In genomic region chr2:198518935-198519334, GRCh38 we compare ENCODE assay signal across 23 cellular contexts.
A peak's percentile ranks its signal among the peaks of the same experiment; 100 is the strongest.
DNase-seq lines count a peak whose midpoint lies in the region; ATAC-seq and TF ChIP-seq lines count a peak whose summit lies in the region.
"Had no signal": no experiment of that assay in that cellular context is flagged by ENCODE, and none has a peak within 500 bp of the region (broad histone marks: within the 10 kb centered on the region; RNA-seq: fewer than 3 reads in every experiment).

No MANE protein-coding gene starts in this region.

- H3K4me1 Mint-ChIP-seq in neural progenitor cell (no peaks in the 10 kb centered on the region), nephron progenitor cell (no peaks in the 10 kb centered on the region)
- H3K4me1 Mint-ChIP-seq: naive thymus-derived CD4-positive, alpha-beta T cell had no signal

- H3K9me3 Mint-ChIP-seq in neural progenitor cell (no peaks in the 10 kb centered on the region), nephron progenitor cell (no peaks in the 10 kb centered on the region)
- H3K9me3 Mint-ChIP-seq: T-helper 2 cell treated with Interferon-gamma antibody and Interleukin-4, amounts not matched to agents 5 μg/mL and 100 μg/mL, for 36 hours had no signal

- no peak overlapping the region for H3K9ac ChIP-seq in neural progenitor cell

- in situ Hi-C loops in GM13977 (cut with MboI; ENCODE audit: low pct_unique_long_range_greater_than_20kb, low sequenced_read_pairs, unreplicated experiment) = no loop called here

- H4K20me1 ChIP-seq in neural progenitor cell (ENCODE audit: low read depth) = no peaks in the 10 kb centered on the region

- ATAC-seq in GM19328 (IDR thresholded peaks at IDR 0.05; ENCODE audit: unreplicated experiment) (peak; percentile 68), HG02885 (IDR thresholded peaks at IDR 0.05; ENCODE audit: poor library complexity, unreplicated experiment) (peak; percentile 90), HG03565 (IDR thresholded peaks at IDR 0.05; ENCODE audit: unreplicated experiment) (peak; percentile 77)
- ATAC-seq: naive thymus-derived CD4-positive, alpha-beta T cell; SK-N-SH treated with all-trans-retinoic acid at 6 μM for 48 hours had no signal

- no peaks in the 10 kb centered on the region for H3K36me3 Mint-ChIP-seq in neural progenitor cell
- no peaks in the 10 kb centered on the region for H3K36me3 Mint-ChIP-seq in nephron progenitor cell (ENCODE audit: low read depth)
- H3K36me3 Mint-ChIP-seq: naive thymus-derived CD4-positive, alpha-beta T cell had no signal

- H2AFZ ChIP-seq in neural progenitor cell (replicated peaks) = no peak overlapping the region

- no peak overlapping the region for H3K27ac Mint-ChIP-seq in neural progenitor cell
- H3K27ac Mint-ChIP-seq in nephron progenitor cell = no peak overlapping the region
- H3K27ac Mint-ChIP-seq: B cell; naive thymus-derived CD4-positive, alpha-beta T cell; T-helper 2 cell treated with Interferon-gamma antibody and Interleukin-4, amounts not matched to agents 5 μg/mL and 100 μg/mL, for 36 hours had no signal

- H3K27me3 ChIP-seq in BE2C (no peaks in the 10 kb centered on the region), neural progenitor cell (no peaks in the 10 kb centered on the region)
- H3K27me3 ChIP-seq: brain microvascular endothelial cell, right atrium auricular region, upper lobe of left lung had no signal

- no peak overlapping the region for H3K4me3 Mint-ChIP-seq in neural progenitor cell
- no peak overlapping the region for H3K4me3 Mint-ChIP-seq in nephron progenitor cell
- H3K4me3 Mint-ChIP-seq: B cell; naive thymus-derived CD4-positive, alpha-beta T cell; T-helper 2 cell treated with Interferon-gamma antibody and Interleukin-4, amounts not matched to agents 5 μg/mL and 100 μg/mL, for 36 hours had no signal

- DNase-seq in GM13977 (ENCODE audit: low spot score) = peak; percentile 2
- no peak for DNase-seq in BE2C
- no peak for DNase-seq in SHP77 (lab: John Stamatoyannopoulos, UW)
- no peak for DNase-seq in neural progenitor cell (ENCODE audit: low spot score)
- DNase-seq in nephron progenitor cell = no peak
- DNase-seq: activated CD4-positive, alpha-beta T cell treated with anti-CD3 and anti-CD28 coated beads, Interleukin-2, amount 50 U/mL, for 48 hours; activated gamma-delta T cell; activated T-cell treated with anti-CD3 and anti-CD28 coated beads for 4 hours; brain microvascular endothelial cell; mesenchymal stem cell; naive thymus-derived CD4-positive, alpha-beta T cell; NCI-H1105; NCI-H2029 treated with DMSO at 0.1 percent for 48 hours; stimulated activated CD4-positive, alpha-beta T cell treated with anti-CD3 and anti-CD28 coated beads, Interleukin-12 subunit alpha, Interleukin-12 subunit beta, amount 100 ng/mL, for 4 hours; upper lobe of left lung; WERI-Rb-1 had no signal

- H3K27me3 Mint-ChIP-seq in neural progenitor cell (ENCODE audit: insufficient read depth, low read depth) (no peaks in the 10 kb centered on the region), nephron progenitor cell (ENCODE audit: low read depth, poor library complexity) (no peaks in the 10 kb centered on the region)
- H3K27me3 Mint-ChIP-seq: B cell; naive thymus-derived CD4-positive, alpha-beta T cell had no signal

- H3K9me3 ChIP-seq in BE2C (no peaks in the 10 kb centered on the region), neural progenitor cell (ENCODE audit: low read depth) (no peaks in the 10 kb centered on the region)
- H3K9me3 ChIP-seq: right atrium auricular region, upper lobe of left lung had no signal

- no peaks in the 10 kb centered on the region for H3F3A ChIP-seq in neural progenitor cell (ENCODE audit: low read depth)

- no peak for TF ChIP-seq CTCF in GM13977 (IDR thresholded peaks at IDR 0.05; ENCODE audit: extremely low read depth, insufficient read depth, missing control alignments)
- TF ChIP-seq CTCF in BE2C (IDR thresholded peaks at IDR 0.05; ENCODE audit: low read depth, low read length) = no peak
- TF ChIP-seq CTCF in neural progenitor cell (IDR thresholded peaks at IDR 0.05) = no peak
- no peak for TF ChIP-seq CTCF in nephron progenitor cell (IDR thresholded peaks at IDR 0.05)

- H3K4me1 ChIP-seq in BE2C (no peaks in the 10 kb centered on the region), neural progenitor cell (no peaks in the 10 kb centered on the region)
- H3K4me1 ChIP-seq: right atrium auricular region, upper lobe of left lung had no signal

- H3K27ac ChIP-seq in neural progenitor cell = no peak overlapping the region
- H3K27ac ChIP-seq: brain microvascular endothelial cell, right atrium auricular region, upper lobe of left lung, WERI-Rb-1 had no signal

- H3K36me3 ChIP-seq in BE2C = no peaks in the 10 kb centered on the region
- no peaks in the 10 kb centered on the region for H3K36me3 ChIP-seq in neural progenitor cell
- H3K36me3 ChIP-seq: brain microvascular endothelial cell, right atrium auricular region, upper lobe of left lung, WERI-Rb-1 had no signal

- H3K79me2 ChIP-seq in neural progenitor cell (ENCODE audit: low read depth) = no peaks in the 10 kb centered on the region

- H3K4me3 ChIP-seq in BE2C (ENCODE audit: low read depth, low read length) = no peak overlapping the region
- H3K4me3 ChIP-seq in neural progenitor cell = no peak overlapping the region
- H3K4me3 ChIP-seq: right atrium auricular region, upper lobe of left lung had no signal

- no peak overlapping the region for H3K4me2 ChIP-seq in neural progenitor cell
